In the genomic region with DNA sequence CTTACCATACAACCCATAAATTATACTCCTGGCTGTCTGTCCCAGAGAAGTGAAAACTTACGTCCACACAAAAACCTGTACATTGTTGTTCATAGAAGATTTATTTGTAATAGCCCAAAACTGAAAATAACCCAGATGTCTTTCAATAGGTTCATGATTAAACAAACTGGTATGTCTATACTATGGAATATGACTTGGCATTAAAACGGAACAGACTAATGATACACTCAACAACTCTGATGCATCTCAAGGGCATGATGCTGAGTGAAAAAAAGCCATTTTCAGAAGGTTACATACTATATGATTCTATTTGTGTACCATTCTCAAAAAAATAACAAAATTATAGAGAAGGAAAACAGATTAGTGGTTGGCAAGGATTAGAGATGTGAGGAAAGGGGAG, we compare ENCODE assay signal across 22 cellular contexts. TPM values are rescaled to one million over a fixed set of nuclear protein-coding genes. Genes with fewer than 3 reads are reported as not detected.
"Had no signal": no experiment of that assay in that cellular context is flagged by ENCODE, and none has a peak within 500 bp of the region (broad histone marks: within the 10 kb centered on the region; RNA-seq: fewer than 3 reads in every experiment).

No MANE protein-coding gene starts in this region.

- H3K36me3 ChIP-seq: thoracic aorta had no signal

- H3K4me3 ChIP-seq: coronary artery, hepatocyte, neural progenitor cell, thoracic aorta, vagina had no signal

- DNase-seq: activated CD4-positive, alpha-beta memory T cell treated with anti-CD3 and anti-CD28 coated beads for 36 hours; activated CD4-positive, alpha-beta T cell treated with anti-CD3 and anti-CD28 coated beads for 4 hours; activated CD4-positive, CD25-positive, alpha-beta regulatory T cell; activated effector memory CD4-positive, alpha-beta T cell treated with Interleukin-2 at 50 U/mL for 16 hours; activated naive CD4-positive, alpha-beta T cell treated with anti-CD3 and anti-CD28 coated beads for 36 hours; activated naive CD8-positive, alpha-beta T cell treated with anti-CD3 and anti-CD28 coated beads, Interleukin-2, amount 10 ng/mL, durations not matched to agents 7 days and 5 days; activated T-cell treated with anti-CD3 and anti-CD28 coated beads, Interleukin-2, amount 50 U/mL, for 48 hours; amygdala; cerebellar nuclear complex; endodermal cell; foreskin melanocyte; left ventricle myocardium superior; mammary epithelial cell; naive thymus-derived CD8-positive, alpha-beta T cell; stimulated activated CD4-positive, alpha-beta T cell treated with anti-CD3 and anti-CD28 coated beads, Interleukin-4, amount 100 ng/mL, for 24 hours; stimulated activated naive CD4-positive, alpha-beta T cell treated with Interleukin-2 at 50 U/mL for 16 hours had no signal

- H3K27ac ChIP-seq: coronary artery, epithelial cell of prostate, hepatocyte, neural progenitor cell, thoracic aorta, vagina had no signal

- H3K79me2 ChIP-seq: hepatocyte had no signal

- H3K27me3 ChIP-seq: hepatocyte, neural progenitor cell, vagina had no signal

- H2AFZ ChIP-seq: hepatocyte, neural progenitor cell had no signal

- H3K9me3 ChIP-seq: thoracic aorta, vagina had no signal

- H3K4me1 ChIP-seq: neural progenitor cell, vagina had no signal

- H3K9ac ChIP-seq: neural progenitor cell had no signal

- H3K4me2 ChIP-seq: hepatocyte, neural progenitor cell had no signal

- ATAC-seq: left ventricle myocardium superior; naive thymus-derived CD8-positive, alpha-beta T cell had no signal

RNA-seq across cellular contexts. Expression of a gene that starts 11.6 kb away (rescaled TPM):
- total RNA-seq: left ventricle myocardium superior; naive thymus-derived CD8-positive, alpha-beta T cell; vagina had no signal
- polyA plus RNA-seq: naive thymus-derived CD8-positive, alpha-beta T cell had no signal
